14 cellular contexts compared by ENCODE assay signal in the genomic region with DNA sequence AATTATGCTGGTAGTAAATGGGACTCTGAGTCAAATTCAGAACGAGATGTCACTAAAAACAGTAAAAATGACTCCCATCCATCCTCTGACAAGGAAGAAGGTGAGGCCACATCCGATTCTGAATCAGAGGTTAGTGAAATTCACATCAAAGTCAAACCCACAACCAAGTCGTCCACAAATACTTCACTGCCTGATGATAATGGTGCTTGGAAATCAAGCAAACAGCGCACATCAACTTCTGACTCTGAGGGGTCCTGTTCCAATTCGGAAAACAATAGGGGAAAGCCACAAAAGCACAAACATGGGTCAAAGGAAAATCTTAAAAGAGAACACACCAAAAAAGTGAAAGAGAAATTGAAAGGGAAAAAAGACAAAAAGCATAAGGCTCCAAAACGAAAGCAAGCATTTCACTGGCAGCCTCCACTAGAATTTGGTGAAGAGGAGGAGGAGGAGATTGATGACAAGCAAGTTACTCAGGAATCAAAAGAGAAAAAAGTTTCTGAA. TPM values are rescaled to one million over a fixed set of nuclear protein-coding genes. Genes with fewer than 3 reads are reported as not detected.
DNase-seq lines count a peak whose midpoint lies in the region; ATAC-seq, FAIRE-seq and TF ChIP-seq lines count a peak whose summit lies in the region.
"Had no signal": no experiment of that assay in that cellular context is flagged by ENCODE, and none has a peak within 500 bp of the region (broad histone marks: within the 10 kb centered on the region; RNA-seq: fewer than 3 reads in every experiment).

No MANE protein-coding gene starts in this region.

- no peaks in the 10 kb centered on the region for H3K9me1 ChIP-seq in K562 (ENCODE audit: control insufficient read depth, insufficient read depth, low read length)

- H3K9me3 ChIP-seq in KOPT-K1 (ENCODE audit: insufficient read depth, low read length, poor library complexity, severe bottlenecking), result no peaks in the 10 kb centered on the region
- H3K9me3 ChIP-seq in K562 (replicated peaks; ENCODE audit: control insufficient read depth, insufficient read depth, low read depth, low read length), result no peaks in the 10 kb centered on the region
- no peaks in the 10 kb centered on the region for H3K9me3 ChIP-seq in gastroesophageal sphincter
- H3K9me3 ChIP-seq: ovary had no signal

- 88% methylated on average over 6 of the region's 6 CpGs for WGBS in K562 (ENCODE audit: insufficient coverage, low coverage, missing lambda C conversion rate)
- 66 to 72% methylated on average over 5 to 6 of the region's 6 CpGs for WGBS in gastroesophageal sphincter (ENCODE audit: low coverage in 1 of 2), 2 donors

- no peak for TF ChIP-seq CTCF in K562 (IDR thresholded peaks at IDR 0.05 in 2 of 3, conservative IDR thresholded peaks at IDR 0.05 in 1 of 3; ENCODE audit: insufficient read depth in 2 of 3, low read depth in 1 of 3, low read length in 3 of 3)
- no peak for TF ChIP-seq CTCF in gastroesophageal sphincter (IDR thresholded peaks at IDR 0.05)
- TF ChIP-seq CTCF in brain microvascular endothelial cell (IDR thresholded peaks at IDR 0.05; ENCODE audit: low read depth, low read length, missing control alignments), result no peak

- TF ChIP-seq EP300 in K562 (IDR thresholded peaks at IDR 0.05; ENCODE audit: low read length) (no peak), gastroesophageal sphincter (IDR thresholded peaks at IDR 0.05) (no peak)

- H3K4me2 ChIP-seq in K562 (ENCODE audit: insufficient read depth, low read length), result no peak overlapping the region

- no peaks in the 10 kb centered on the region; a peak in 1 of 5 replicates for H3K4me1 ChIP-seq in K562 (replicated peaks in 1 of 2; ENCODE audit: control insufficient read depth in 2 of 2, insufficient read depth in 2 of 2, low read length in 2 of 2)
- H3K4me1 ChIP-seq in gastroesophageal sphincter, result peaks cover 0 to 19% (median 0%) of the 10 kb centered on the region in 3 donors

- no peak overlapping the region for H2AFZ ChIP-seq in K562 (ENCODE audit: low read depth, low read length)

- no peaks in the 10 kb centered on the region for H3K27me3 Mint-ChIP-seq in activated CD4-positive, alpha-beta T cell treated with anti-CD3 and anti-CD28 coated beads for 36 hours
- H3K27me3 Mint-ChIP-seq: brain had no signal

- H3K4me3 ChIP-seq in K562 (no peak overlapping the region), gastroesophageal sphincter (no peak overlapping the region), brain microvascular endothelial cell (ENCODE audit: low read depth, low read length) (no peak overlapping the region)
- H3K4me3 ChIP-seq: ovary had no signal

- H3K9me3 Mint-ChIP-seq in activated CD4-positive, alpha-beta T cell treated with anti-CD3 and anti-CD28 coated beads for 36 hours (ENCODE audit: low read depth), result no peaks in the 10 kb centered on the region
- H3K9me3 Mint-ChIP-seq: brain, HFFc6 had no signal

- CTCF ChIA-PET in activated CD4-positive, alpha-beta T cell treated with anti-CD3 and anti-CD28 coated beads for 36 hours (lab: Charles Lee), result interaction anchor here (0.6 to 1.8 kb wide), 2 partner anchors 18 to 113 kb away, joined by 4 read pairs; no protein-coding TSS in a partner anchor
- CTCF ChIA-PET in K562 (lab: Yijun Ruan, JAX; ENCODE audit: low intra/inter-chr PET ratio), result no interaction called here

- H3K27me3 ChIP-seq in K562 (ENCODE audit: control insufficient read depth in 2 of 2, insufficient read depth in 2 of 2, low read length in 2 of 2), result no peaks in the 10 kb centered on the region
- H3K27me3 ChIP-seq in gastroesophageal sphincter, result no peaks in the 10 kb centered on the region
- H3K27me3 ChIP-seq in brain microvascular endothelial cell (replicated peaks), result no peaks in the 10 kb centered on the region
- H3K27me3 ChIP-seq: ovary had no signal

- H3K27ac ChIP-seq in KOPT-K1 (ENCODE audit: low read depth, low read length, poor library complexity, severe bottlenecking) (peak overlapping the region; percentile 20), K562 (ENCODE audit: extremely low read depth, low read depth, low read length) (no peak overlapping the region), gastroesophageal sphincter (peak overlapping the region in 1 of 4 donors; percentile 11), brain microvascular endothelial cell (no peak overlapping the region)
- H3K27ac ChIP-seq: ovary had no signal

- H3K4me1 Mint-ChIP-seq in activated CD4-positive, alpha-beta T cell treated with anti-CD3 and anti-CD28 coated beads for 36 hours, result peaks cover 23% of the 10 kb centered on the region
- H3K4me1 Mint-ChIP-seq: brain had no signal

- H3K36me3 Mint-ChIP-seq in activated CD4-positive, alpha-beta T cell treated with anti-CD3 and anti-CD28 coated beads for 36 hours (ENCODE audit: low read depth), result peaks cover 39% of the 10 kb centered on the region

- FAIRE-seq in K562 (lab: Jason Lieb, UNC), result no peak
- FAIRE-seq: A204.1 had no signal

- no peak overlapping the region for H3K4me3 Mint-ChIP-seq in activated CD4-positive, alpha-beta T cell treated with anti-CD3 and anti-CD28 coated beads for 36 hours
- H3K4me3 Mint-ChIP-seq: brain, HFFc6 had no signal

- TF ChIP-seq RAD21 in K562 (CRISPR knock-in tag; conservative IDR thresholded peaks at IDR 0.05 in 1 of 2, IDR thresholded peaks at IDR 0.05 in 1 of 2), result no peak

- in situ Hi-C loops in K562 (cut with MboI), result loop anchor here (5.0 kb wide), 1 partner anchor 71 kb away; no protein-coding TSS in a partner anchor
- in situ Hi-C loops in brain microvascular endothelial cell (cut with HindIII; ENCODE audit: low pct_ligation_motif_present, low sequenced_read_pairs), result no loop called here

- no peaks in the 10 kb centered on the region for H4K20me1 ChIP-seq in K562 (replicated peaks; ENCODE audit: control insufficient read depth, insufficient read depth, low read length)

- intact Hi-C loops in activated CD4-positive, alpha-beta T cell treated with anti-CD3 and anti-CD28 coated beads for 36 hours (cut with DNase I, micrococcal nuclease), result loop anchor here (1.0 to 2.0 kb wide), 10 partner anchors 38 to 1522 kb away; a partner anchor contains a TSS
- intact Hi-C loops in K562 (cut with micrococcal nuclease), result no loop called here

- no peak overlapping the region for H3K9ac ChIP-seq in K562 (ENCODE audit: insufficient read depth in 1 of 2, low read depth in 2 of 2, low read length in 2 of 2)

- H3K27ac Mint-ChIP-seq in activated CD4-positive, alpha-beta T cell treated with anti-CD3 and anti-CD28 coated beads for 36 hours, result no peak overlapping the region
- H3K27ac Mint-ChIP-seq: brain, HFFc6 had no signal

- H3K36me3 ChIP-seq in KOPT-K1 (ENCODE audit: insufficient read depth, low read length) (peaks cover 99% of the 10 kb centered on the region), K562 (ENCODE audit: control insufficient read depth, insufficient read depth, low read length) (peaks cover 94% of the 10 kb centered on the region), gastroesophageal sphincter (peaks cover 22 to 100% of the 10 kb centered on the region in 2 donors), brain microvascular endothelial cell (replicated peaks) (peaks cover 84% of the 10 kb centered on the region)
- H3K36me3 ChIP-seq: ovary had no signal

- peaks cover 11% of the 10 kb centered on the region; the same call in 1 of the 3 replicates for H3K79me2 ChIP-seq in K562 (ENCODE audit: control insufficient read depth, insufficient read depth, low read length)

- BruUV-seq in K562 (replicated peaks; lab: Mats Ljungman, UMichigan), result no TSS peak

- peak; percentile 81 for ATAC-seq in activated CD4-positive, alpha-beta T cell treated with anti-CD3 and anti-CD28 coated beads for 36 hours
- ATAC-seq in K562, result no peak
- no peak for ATAC-seq in gastroesophageal sphincter
- no peak for ATAC-seq in GM21423 (IDR thresholded peaks at IDR 0.05; ENCODE audit: unreplicated experiment)
- ATAC-seq: left cardiac atrium, Panc1 had no signal

- TF ChIP-seq POLR2A in K562 (conservative IDR thresholded peaks at IDR 0.05), result no peak
- no peak for TF ChIP-seq POLR2A in gastroesophageal sphincter (IDR thresholded peaks at IDR 0.05)

- POLR2A ChIA-PET in activated CD4-positive, alpha-beta T cell treated with anti-CD3 and anti-CD28 coated beads for 36 hours (lab: Charles Lee), result no interaction called here
- POLR2A ChIA-PET in K562 (lab: Yijun Ruan, JAX), result interaction anchor here (0.9 to 4.9 kb wide), 3 partner anchors 13 to 16 kb away, joined by 3 to 37 read pairs (median 3); no protein-coding TSS in a partner anchor

- peak; percentile 68 for DNase-seq in activated CD4-positive, alpha-beta T cell treated with anti-CD3 and anti-CD28 coated beads for 36 hours
- DNase-seq in activated CD4-positive, alpha-beta T cell treated with anti-CD3 and anti-CD28 coated beads for 1 hour, result no peak
- DNase-seq in K562 (ENCODE audit: extremely low read depth in 1 of 4, low spot score in 3 of 4) (no peak), brain microvascular endothelial cell (no peak)
- DNase-seq in stimulated activated CD4-positive, alpha-beta T cell treated with anti-CD3 and anti-CD28 coated beads, TNF-alpha, amount 100 ng/mL, for 48 hours (ENCODE audit: low read depth in 3 of 3), result peak in 2 of 3 donors; percentile 21 to 36
- DNase-seq: HFFc6, left cardiac atrium, ovary had no signal

RNA-seq across cellular contexts. Expression of a gene that starts 15.1 kb away (rescaled TPM):
- under 1 TPM; 0.60 to 0.62 TPM for total RNA-seq in activated CD4-positive, alpha-beta T cell treated with anti-CD3 and anti-CD28 coated beads for 36 hours
- total RNA-seq in K562 (2011; cell fraction: chromatin; rRNA removed; ENCODE audit: low replicate concordance), result 2.9 and 11.3 TPM in 2 replicates
- 7.5 and 7.8 TPM in 2 replicates for total RNA-seq in K562 (2011; cell fraction: nucleolus; rRNA removed)
- 5.3 and 5.7 TPM in 2 replicates for total RNA-seq in K562 (2011; cell fraction: nucleoplasm; rRNA removed)
- 3.4 and 5.0 TPM in 2 replicates for total RNA-seq in K562 (2014; rRNA removed)
- total RNA-seq in K562 (2014; rRNA removed; fragmentation: Illumina TruSeq; extraction: Trizol), result 0.45 and 0.58 TPM in 2 replicates
- 1.8 and 1.9 TPM in 2 replicates for total RNA-seq in K562 (2015; rRNA removed; fragmentation: Illumina TruSeq; extraction: Trizol)
- total RNA-seq in K562 (2021), result 2.9 and 4.6 TPM in 2 replicates
- 1.7 and 2.2 TPM in 2 replicates for polyA plus RNA-seq in K562 (2011; rRNA removed)
- polyA plus RNA-seq in K562 (2011; cell fraction: cytosol; rRNA removed), result 1.8 and 3.3 TPM in 2 replicates
- polyA plus RNA-seq in K562 (2011; cell fraction: nucleus; rRNA removed), result 4.4 and 8.8 TPM in 2 replicates
- 1.8 and 2.8 TPM in 2 replicates for polyA plus RNA-seq in K562 (2012)
- 1.6 and 2.3 TPM in 2 replicates for polyA plus RNA-seq in K562 (2014; fragmentation: Illumina TruSeq; extraction: Trizol)
- under 1 TPM in 1 of 2 experiments, not detected in 1; 0.11 TPM for polyA plus RNA-seq in K562 (2014; fragmentation: Nextera tagmentation; extraction: Ambion mirVana)
- polyA plus RNA-seq in K562 (2014; rRNA removed), result 2.7 and 2.9 TPM in 2 replicates
- 1.8 and 2.8 TPM in 2 replicates for polyA minus RNA-seq in K562 (2011; rRNA and poly(A)+ RNA removed)
- polyA minus RNA-seq in K562 (2011; cell fraction: cytosol; rRNA and poly(A)+ RNA removed), result 2.0 and 2.1 TPM in 2 replicates
- 5.9 and 7.1 TPM in 2 replicates for polyA minus RNA-seq in K562 (2011; cell fraction: nucleus; rRNA and poly(A)+ RNA removed)
- 100 to 1,000 TPM in 3 of 4 donors, 10 to 100 TPM in 1; 86.8 to 152 (median 110) TPM for total RNA-seq in gastroesophageal sphincter

RNA-seq across cellular contexts. Expression of a gene that starts 37.9 kb away (rescaled TPM):
- total RNA-seq in activated CD4-positive, alpha-beta T cell treated with anti-CD3 and anti-CD28 coated beads for 36 hours, result 10 to 100 TPM; 50.8 to 59.2 TPM
- total RNA-seq in K562 (2011; cell fraction: chromatin; rRNA removed; ENCODE audit: low replicate concordance), result 253 and 1,006 TPM in 2 replicates
- 104 and 168 TPM in 2 replicates for total RNA-seq in K562 (2011; cell fraction: nucleolus; rRNA removed)
- 377 and 604 TPM in 2 replicates for total RNA-seq in K562 (2011; cell fraction: nucleoplasm; rRNA removed)
- total RNA-seq in K562 (2014; rRNA removed) (48.0 and 51.5 TPM in 2 replicates), K562 (2014; rRNA removed; fragmentation: Illumina TruSeq; extraction: Trizol) (117 and 120 TPM in 2 replicates), K562 (2015; rRNA removed; fragmentation: Illumina TruSeq; extraction: Trizol) (94.1 and 104 TPM in 2 replicates), K562 (2021) (67.4 and 70.3 TPM in 2 replicates), gastroesophageal sphincter (100 to 1,000 TPM in 1 of 4 donors, 10 to 100 TPM in 3; 17.9 to 134 (median 56.3) TPM)
- polyA plus RNA-seq in K562 (2011; rRNA removed) (123 and 130 TPM in 2 replicates), K562 (2014; fragmentation: Illumina TruSeq; extraction: Trizol) (76.5 and 95.7 TPM in 2 replicates), K562 (2014; fragmentation: Nextera tagmentation; extraction: Ambion mirVana) (10 to 100 TPM; 19.7 to 30.2 TPM), K562 (2014; rRNA removed) (84.5 and 92.6 TPM in 2 replicates)
- 9.2 and 26.9 TPM in 2 replicates for polyA plus RNA-seq in K562 (2011; cell fraction: cytosol; rRNA removed)
- polyA plus RNA-seq in K562 (2011; cell fraction: nucleus; rRNA removed), result 284 and 370 TPM in 2 replicates
- 39.4 and 56.1 TPM in 2 replicates for polyA plus RNA-seq in K562 (2012)
- 140 and 209 TPM in 2 replicates for polyA minus RNA-seq in K562 (2011; rRNA and poly(A)+ RNA removed)
- 19.9 and 20.4 TPM in 2 replicates for polyA minus RNA-seq in K562 (2011; cell fraction: cytosol; rRNA and poly(A)+ RNA removed)
- 246 and 455 TPM in 2 replicates for polyA minus RNA-seq in K562 (2011; cell fraction: nucleus; rRNA and poly(A)+ RNA removed)

RNA-seq across cellular contexts. Expression of a gene that starts 46.9 kb away (rescaled TPM):
- not detected for total RNA-seq in activated CD4-positive, alpha-beta T cell treated with anti-CD3 and anti-CD28 coated beads for 36 hours
- not detected in 2 replicates for total RNA-seq in K562 (2011; cell fraction: chromatin; rRNA removed; ENCODE audit: low replicate concordance)
- total RNA-seq in K562 (2011; cell fraction: nucleolus; rRNA removed), result not detected in 2 replicates
- total RNA-seq in K562 (2011; cell fraction: nucleoplasm; rRNA removed), result not detected in 2 replicates
- total RNA-seq in K562 (2014; rRNA removed) (not detected in 2 replicates), K562 (2014; rRNA removed; fragmentation: Illumina TruSeq; extraction: Trizol) (not detected in 2 replicates), K562 (2015; rRNA removed; fragmentation: Illumina TruSeq; extraction: Trizol) (not detected in 2 replicates), K562 (2021) (not detected in 2 replicates), gastroesophageal sphincter (not detected)
- polyA plus RNA-seq in K562 (2011; rRNA removed) (not detected in 2 replicates), K562 (2014; fragmentation: Illumina TruSeq; extraction: Trizol) (not detected in 2 replicates), K562 (2014; fragmentation: Nextera tagmentation; extraction: Ambion mirVana) (not detected), K562 (2014; rRNA removed) (not detected in 2 replicates)
- polyA plus RNA-seq in K562 (2011; cell fraction: cytosol; rRNA removed), result not detected in 2 replicates
- not detected in 2 replicates for polyA plus RNA-seq in K562 (2011; cell fraction: nucleus; rRNA removed)
- polyA plus RNA-seq in K562 (2012), result not detected in 2 replicates
- polyA minus RNA-seq in K562 (2011; rRNA and poly(A)+ RNA removed), result not detected in 2 replicates
- polyA minus RNA-seq in K562 (2011; cell fraction: cytosol; rRNA and poly(A)+ RNA removed), result not detected in 2 replicates
- not detected in 2 replicates for polyA minus RNA-seq in K562 (2011; cell fraction: nucleus; rRNA and poly(A)+ RNA removed)
- total RNA-seq: HFFc6, ovary had no signal
- polyA plus RNA-seq: ovary had no signal

RNA-seq across cellular contexts. Expression of a gene that starts 47.7 kb away (rescaled TPM):
- total RNA-seq in activated CD4-positive, alpha-beta T cell treated with anti-CD3 and anti-CD28 coated beads for 36 hours, result 10 to 100 TPM; 42.0 to 54.5 TPM
- total RNA-seq in K562 (2011; cell fraction: chromatin; rRNA removed; ENCODE audit: low replicate concordance), result 28.8 and 30.7 TPM in 2 replicates
- total RNA-seq in K562 (2011; cell fraction: nucleolus; rRNA removed), result 24.3 and 25.5 TPM in 2 replicates
- total RNA-seq in K562 (2011; cell fraction: nucleoplasm; rRNA removed), result 32.2 and 45.8 TPM in 2 replicates
- 51.4 and 75.9 TPM in 2 replicates for total RNA-seq in K562 (2014; rRNA removed)
- total RNA-seq in K562 (2014; rRNA removed; fragmentation: Illumina TruSeq; extraction: Trizol), result 70.0 and 77.2 TPM in 2 replicates
- total RNA-seq in K562 (2015; rRNA removed; fragmentation: Illumina TruSeq; extraction: Trizol), result 65.6 and 78.0 TPM in 2 replicates
- 68.6 and 77.8 TPM in 2 replicates for total RNA-seq in K562 (2021)
- polyA plus RNA-seq in K562 (2011; rRNA removed), result 117 and 144 TPM in 2 replicates
- polyA plus RNA-seq in K562 (2011; cell fraction: cytosol; rRNA removed), result 31.8 and 55.1 TPM in 2 replicates
- 36.1 and 57.1 TPM in 2 replicates for polyA plus RNA-seq in K562 (2011; cell fraction: nucleus; rRNA removed)
- 73.8 and 106 TPM in 2 replicates for polyA plus RNA-seq in K562 (2012)
- 72.2 and 78.0 TPM in 2 replicates for polyA plus RNA-seq in K562 (2014; fragmentation: Illumina TruSeq; extraction: Trizol)
- polyA plus RNA-seq in K562 (2014; fragmentation: Nextera tagmentation; extraction: Ambion mirVana), result 100 to 1,000 TPM; 275 to 324 TPM
- 99.2 and 99.4 TPM in 2 replicates for polyA plus RNA-seq in K562 (2014; rRNA removed)
- 31.2 and 35.5 TPM in 2 replicates for polyA minus RNA-seq in K562 (2011; rRNA and poly(A)+ RNA removed)
- 8.1 and 16.6 TPM in 2 replicates for polyA minus RNA-seq in K562 (2011; cell fraction: cytosol; rRNA and poly(A)+ RNA removed)
- 12.7 and 17.9 TPM in 2 replicates for polyA minus RNA-seq in K562 (2011; cell fraction: nucleus; rRNA and poly(A)+ RNA removed)
- 10 to 100 TPM in 2 of 4 donors, 1 to 10 TPM in 2; 8.4 to 32.2 (median 12.8) TPM for total RNA-seq in gastroesophageal sphincter

RNA-seq across cellular contexts. Expression of a gene that starts 56.6 kb away (rescaled TPM):
- total RNA-seq in activated CD4-positive, alpha-beta T cell treated with anti-CD3 and anti-CD28 coated beads for 36 hours, result 10 to 100 TPM; 34.2 to 42.5 TPM
- total RNA-seq in K562 (2011; cell fraction: chromatin; rRNA removed; ENCODE audit: low replicate concordance), result 34.9 and 62.9 TPM in 2 replicates
- 32.7 and 35.5 TPM in 2 replicates for total RNA-seq in K562 (2011; cell fraction: nucleolus; rRNA removed)
- 48.1 and 67.3 TPM in 2 replicates for total RNA-seq in K562 (2011; cell fraction: nucleoplasm; rRNA removed)
- total RNA-seq in K562 (2014; rRNA removed), result 44.8 and 49.8 TPM in 2 replicates
- total RNA-seq in K562 (2014; rRNA removed; fragmentation: Illumina TruSeq; extraction: Trizol), result 62.4 and 63.6 TPM in 2 replicates
- 68.4 and 68.7 TPM in 2 replicates for total RNA-seq in K562 (2015; rRNA removed; fragmentation: Illumina TruSeq; extraction: Trizol)
- 50.7 and 50.8 TPM in 2 replicates for total RNA-seq in K562 (2021)
- polyA plus RNA-seq in K562 (2011; rRNA removed), result 60.5 and 64.5 TPM in 2 replicates
- 31.6 and 53.4 TPM in 2 replicates for polyA plus RNA-seq in K562 (2011; cell fraction: cytosol; rRNA removed)
- polyA plus RNA-seq in K562 (2011; cell fraction: nucleus; rRNA removed), result 36.9 and 47.6 TPM in 2 replicates
- polyA plus RNA-seq in K562 (2012), result 55.2 and 56.3 TPM in 2 replicates
- 58.5 and 59.8 TPM in 2 replicates for polyA plus RNA-seq in K562 (2014; fragmentation: Illumina TruSeq; extraction: Trizol)
- polyA plus RNA-seq in K562 (2014; fragmentation: Nextera tagmentation; extraction: Ambion mirVana), result 10 to 100 TPM; 35.6 to 41.3 TPM
- polyA plus RNA-seq in K562 (2014; rRNA removed), result 45.9 and 54.5 TPM in 2 replicates
- polyA minus RNA-seq in K562 (2011; rRNA and poly(A)+ RNA removed), result 40.6 and 42.7 TPM in 2 replicates
- polyA minus RNA-seq in K562 (2011; cell fraction: cytosol; rRNA and poly(A)+ RNA removed), result 17.8 and 22.0 TPM in 2 replicates
- polyA minus RNA-seq in K562 (2011; cell fraction: nucleus; rRNA and poly(A)+ RNA removed), result 15.6 and 16.9 TPM in 2 replicates
- 10 to 100 TPM; 56.0 to 84.4 (median 72.1) TPM for total RNA-seq in gastroesophageal sphincter

Comparison
In these comparisons a context has a peak if more than half of its experiments do, and no peak if none do; other contexts are left out.
1. DNase-seq: peak in activated CD4-positive, alpha-beta T cell treated with anti-CD3 and anti-CD28 coated beads for 36 hours (single experiment) and stimulated activated CD4-positive, alpha-beta T cell treated with anti-CD3 and anti-CD28 coated beads, TNF-alpha, amount 100 ng/mL, for 48 hours (2 of 3); none in activated CD4-positive, alpha-beta T cell treated with anti-CD3 and anti-CD28 coated beads for 1 hour (single experiment), K562 (0 of 4) and brain microvascular endothelial cell (single experiment).
2. RNA of a gene that starts 15.1 kb away (total RNA-seq): 86.8 to 152 TPM in gastroesophageal sphincter; 0.45 to 11.3 TPM in K562 and 0.60 to 0.62 TPM in activated CD4-positive, alpha-beta T cell treated with anti-CD3 and anti-CD28 coated beads for 36 hours; every median in the first group is over 4 times any median in the second.